ENCODE assay signal across 15 cellular contexts in genomic region chr5:170752257-170753215, GRCh38. TPM values are rescaled to one million over a fixed set of nuclear protein-coding genes. Genes with fewer than 3 reads are reported as not detected.
DNase-seq lines count a peak whose midpoint lies in the region; ATAC-seq and TF ChIP-seq lines count a peak whose summit lies in the region.
"Had no signal": no experiment of that assay in that cellular context is flagged by ENCODE, and none has a peak within 500 bp of the region (broad histone marks: within the 10 kb centered on the region; RNA-seq: fewer than 3 reads in every experiment).

No MANE protein-coding gene starts in this region.

- no peak overlapping the region for H2AFZ ChIP-seq in SK-N-SH (ENCODE audit: low read depth)
- H2AFZ ChIP-seq: neural progenitor cell had no signal

- H3K4me1 ChIP-seq in SK-N-SH (ENCODE audit: control insufficient read depth in 1 of 2, insufficient read depth in 2 of 2, low read depth in 1 of 2, low read length in 1 of 2), result peaks cover 0 to 52% of the 10 kb centered on the region in 2 experiments; a peak in 1 of 4 replicates
- H3K4me1 ChIP-seq: HAP-1 had no signal

- DNase-seq in Caki2 (ENCODE audit: low read depth) (peak; percentile 42), NCI-H1105 treated with DMSO at 0.1 percent for 48 hours (lab: John Stamatoyannopoulos, UW) (peak; percentile 87), SK-N-SH (peak; percentile 40), left colon (peak; percentile 31 to 57), T-helper 1 cell (no peak)
- DNase-seq: activated CD8-positive, alpha-beta memory T cell treated with anti-CD3 and anti-CD28 coated beads, Interleukin-2, amount 10 ng/mL, durations not matched to agents 7 days and 5 days; foreskin fibroblast; NCI-H1417 treated with DMSO at 0.1 percent for 48 hours; stimulated activated CD4-positive, alpha-beta T cell treated with anti-CD3 and anti-CD28 coated beads, Interleukin-12 subunit alpha, Interleukin-12 subunit beta, amount 100 ng/mL, for 4 hours had no signal

- TF ChIP-seq CTCF in SK-N-SH (IDR thresholded peaks at IDR 0.05), result no peak

- H3K4me3 ChIP-seq in SK-N-SH (ENCODE audit: low read depth in 2 of 2, low read length in 1 of 2), result no peak overlapping the region
- H3K4me3 ChIP-seq: HAP-1, neural progenitor cell had no signal

- intact Hi-C loops in left colon (cut with DNase I, micrococcal nuclease), result no loop called here

- POLR2A ChIA-PET in SK-N-SH (lab: Yijun Ruan, JAX), result no interaction called here

- H4K20me1 ChIP-seq in SK-N-SH (ENCODE audit: insufficient read depth), result no peaks in the 10 kb centered on the region

- no peaks in the 10 kb centered on the region for H3K79me2 ChIP-seq in SK-N-SH (ENCODE audit: insufficient read depth)

- H3K4me2 ChIP-seq in SK-N-SH, result no peak overlapping the region
- H3K4me2 ChIP-seq: neural progenitor cell had no signal

- no peaks in the 10 kb centered on the region for H3K9me2 ChIP-seq in SK-N-SH

- peak in 1 of 2 experiments; percentile 49; a peak in 2 of 4 replicates for TF ChIP-seq EP300 in SK-N-SH (IDR thresholded peaks at IDR 0.05; ENCODE audit: borderline replicate concordance in 1 of 2, low read depth in 1 of 2, low read length in 1 of 2)

- TF ChIP-seq RAD21 in SK-N-SH (IDR thresholded peaks at IDR 0.05; ENCODE audit: low read length), result no peak

- ATAC-seq in left colon (peak; percentile 33), GM21367 (IDR thresholded peaks at IDR 0.05; ENCODE audit: unreplicated experiment) (no peak), GM18498 (IDR thresholded peaks at IDR 0.05; ENCODE audit: unreplicated experiment) (no peak), HG02938 (IDR thresholded peaks at IDR 0.05; ENCODE audit: unreplicated experiment) (no peak)
- ATAC-seq: activated CD8-positive, alpha-beta memory T cell treated with anti-CD3 and anti-CD28 coated beads, Interleukin-2, amount 10 ng/mL, durations not matched to agents 7 days and 5 days; HepG2 had no signal

- CTCF ChIA-PET in SK-N-SH (lab: Yijun Ruan, JAX), result interaction anchor here (0.6 to 14.2 kb wide), 3 partner anchors 8 to 37 kb away, joined by 3 to 511 read pairs (median 3); partner anchors contain the start of gene GABRP

- 23% methylated on average over 5 of the region's 10 CpGs for WGBS in SK-N-SH (ENCODE audit: low lambda C conversion rate)

- H3K36me3 ChIP-seq in SK-N-SH (replicated peaks in 1 of 2; ENCODE audit: control insufficient read depth in 1 of 2, insufficient read depth in 2 of 2, low read length in 1 of 2), result no peaks in the 10 kb centered on the region
- H3K36me3 ChIP-seq: HAP-1, neural progenitor cell had no signal

- H3K27ac ChIP-seq in SK-N-SH (ENCODE audit: low read depth in 2 of 2, low read length in 1 of 2), result peak overlapping the region in 1 of 2 experiments; percentile 91; a peak in 2 of 4 replicates
- H3K27ac ChIP-seq: neural progenitor cell had no signal

- H3K9ac ChIP-seq in SK-N-SH, result no peak overlapping the region
- H3K9ac ChIP-seq: neural progenitor cell had no signal

- no peaks in the 10 kb centered on the region for H3F3A ChIP-seq in SK-N-SH (replicated peaks; ENCODE audit: insufficient read depth)

- in situ Hi-C loops in Caki2 (cut with HindIII; ENCODE audit: low pct_unique_long_range_greater_than_20kb, low sequenced_read_pairs), result no loop called here

- H3K27me3 ChIP-seq in SK-N-SH (ENCODE audit: insufficient read depth), result no peaks in the 10 kb centered on the region
- H3K27me3 ChIP-seq: neural progenitor cell had no signal

- H3K9me3 ChIP-seq in SK-N-SH, result no peaks in the 10 kb centered on the region
- H3K9me3 ChIP-seq: HAP-1 had no signal

TF ChIP-seq in SK-N-SH, 30 proteins besides CTCF, POLR2A, EP300 and RAD21:
- TF ChIP-seq FOXM1 (IDR thresholded peaks at IDR 0.05; ENCODE audit: low read depth), result no peak
- TF ChIP-seq NRF1 (IDR thresholded peaks at IDR 0.05; ENCODE audit: low read depth, low read length), result no peak
- TF ChIP-seq YY1 (IDR thresholded peaks at IDR 0.05; ENCODE audit: low read depth), result no peak
- no peak for TF ChIP-seq USF1 (IDR thresholded peaks at IDR 0.05; ENCODE audit: borderline replicate concordance, low read depth)
- no peak for TF ChIP-seq CHD2 (IDR thresholded peaks at IDR 0.05; ENCODE audit: low read length, partially characterized antibody)
- no peak for TF ChIP-seq TCF12 (IDR thresholded peaks at IDR 0.05)
- no peak for TF ChIP-seq MAX (IDR thresholded peaks at IDR 0.05; ENCODE audit: low read depth)
- TF ChIP-seq, protein P1, sequence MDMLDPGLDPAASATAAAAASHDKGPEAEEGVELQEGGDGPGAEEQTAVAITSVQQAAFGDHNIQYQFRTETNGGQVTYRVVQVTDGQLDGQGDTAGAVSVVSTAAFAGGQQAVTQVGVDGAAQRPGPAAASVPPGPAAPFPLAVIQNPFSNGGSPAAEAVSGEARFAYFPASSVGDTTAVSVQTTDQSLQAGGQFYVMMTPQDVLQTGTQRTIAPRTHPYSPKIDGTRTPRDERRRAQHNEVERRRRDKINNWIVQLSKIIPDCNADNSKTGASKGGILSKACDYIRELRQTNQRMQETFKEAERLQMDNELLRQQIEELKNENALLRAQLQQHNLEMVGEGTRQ (IDR thresholded peaks at IDR 0.05; ENCODE audit: borderline replicate concordance, low read depth, low read length), result no peak
- no peak for TF ChIP-seq ZBTB33 (IDR thresholded peaks at IDR 0.05; ENCODE audit: borderline replicate concordance, low read depth)
- TF ChIP-seq RFX5 (IDR thresholded peaks at IDR 0.05; ENCODE audit: low read length), result no peak
- TF ChIP-seq MXI1 (IDR thresholded peaks at IDR 0.05; ENCODE audit: low read depth, low read length), result no peak
- TF ChIP-seq EZH2phosphoT487 (IDR thresholded peaks at IDR 0.05; ENCODE audit: borderline replicate concordance, low read depth), result no peak
- TF ChIP-seq JUND (IDR thresholded peaks at IDR 0.05), result no peak
- TF ChIP-seq POLR2AphosphoS5 (IDR thresholded peaks at IDR 0.05; ENCODE audit: low read depth, low read length), result no peak
- TF ChIP-seq ELF1 (IDR thresholded peaks at IDR 0.05), result no peak

RNA-seq across cellular contexts. Expression of gene GABRP, which starts 31.0 kb away (rescaled TPM):
- total RNA-seq in Caki2 (2014; rRNA removed; shearing (Covaris generic); ENCODE audit: low replicate concordance), result not detected in 2 replicates
- polyA plus RNA-seq in SK-N-SH (2012; rRNA removed), result 0.03 and 0.08 TPM in 2 replicates
- polyA plus RNA-seq in SK-N-SH (2012; cell fraction: cytosol; rRNA removed), result 0.03 TPM in 2 replicates
- not detected in 2 replicates for polyA plus RNA-seq in SK-N-SH (2012; cell fraction: nucleus; rRNA removed)
- under 1 TPM in 1 of 2 donors, not detected in 1; 0.27 TPM for total RNA-seq in left colon
- total RNA-seq: activated CD8-positive, alpha-beta memory T cell treated with anti-CD3 and anti-CD28 coated beads, Interleukin-2, amount 10 ng/mL, durations not matched to agents 7 days and 5 days; HepG2 had no signal
- polyA plus RNA-seq: HepG2 had no signal

Comparison
In these comparisons a context has a peak if more than half of its experiments do, and no peak if none do; other contexts are left out.
1. DNase-seq: peak in Caki2 (single experiment), NCI-H1105 treated with DMSO at 0.1 percent for 48 hours (single experiment), SK-N-SH (single experiment) and left colon (2 of 2); none in T-helper 1 cell (0 of 5).